8 cellular contexts compared by ENCODE assay signal in the genomic region with DNA sequence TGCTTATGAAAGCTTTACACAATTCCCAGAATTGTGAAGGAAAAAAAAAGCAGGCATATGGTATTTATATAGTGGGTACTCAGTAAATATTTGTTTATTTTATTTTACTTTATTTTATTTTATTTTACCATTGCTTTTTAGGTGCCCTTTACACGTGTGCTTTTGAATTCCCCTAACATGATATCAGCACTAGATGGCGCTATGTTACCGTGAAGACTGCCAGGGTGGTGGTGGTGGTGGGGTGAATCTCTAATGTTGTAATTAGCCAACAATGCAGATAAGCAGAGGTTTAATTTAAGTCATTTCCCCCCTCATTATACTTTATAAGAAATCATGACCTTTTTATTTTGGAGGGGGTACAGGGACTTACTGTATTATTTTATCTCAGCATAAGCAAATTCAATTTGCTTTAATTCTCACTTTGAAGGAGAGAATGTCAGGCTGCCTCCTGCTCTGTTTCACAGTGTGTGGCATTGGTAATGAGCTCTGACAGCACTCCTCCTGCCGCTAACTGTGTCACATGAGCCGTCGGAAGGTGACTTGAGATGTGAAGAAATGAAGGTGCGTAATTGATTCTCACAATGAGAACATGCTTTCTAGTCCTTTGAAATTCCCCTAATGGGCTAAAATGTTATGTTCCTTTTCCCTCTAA.
DNase-seq lines count a peak whose midpoint lies in the region; ATAC-seq and TF ChIP-seq lines count a peak whose summit lies in the region.

No MANE protein-coding gene starts in this region.

- H3K27ac Mint-ChIP-seq in CD4-positive, alpha-beta T cell = no peak overlapping the region
- H3K27ac Mint-ChIP-seq in mesothelial cell of epicardium = no peak overlapping the region

- CTCF ChIA-PET in CD4-positive, alpha-beta T cell (lab: Charles Lee) = no interaction called here
- CTCF ChIA-PET in Panc1 (lab: Charles Lee) = interaction anchor here (1.6 to 1.7 kb wide), 2 partner anchors 768 to 773 kb away, joined by 4 read pairs; no protein-coding TSS in a partner anchor

- no peaks in the 10 kb centered on the region for H3K9me3 Mint-ChIP-seq in CD4-positive, alpha-beta T cell
- peaks cover 6% of the 10 kb centered on the region for H3K9me3 Mint-ChIP-seq in mesothelial cell of epicardium

- no peaks in the 10 kb centered on the region for H3K27me3 ChIP-seq in CD4-positive, alpha-beta T cell (ENCODE audit: control insufficient read depth, insufficient read depth, low read length)
- peaks cover 3% of the 10 kb centered on the region; the same call in 1 of the 2 replicates for H3K27me3 ChIP-seq in Panc1 (ENCODE audit: control insufficient read depth, insufficient read depth, low read length)
- no peaks in the 10 kb centered on the region for H3K27me3 ChIP-seq in dorsolateral prefrontal cortex

- in situ Hi-C loops in Panc1 (cut with HindIII; ENCODE audit: low pct_unique_long_range_greater_than_20kb, low sequenced_read_pairs) = no loop called here

- BruUV-seq in Panc1 (replicated peaks; lab: Mats Ljungman, UMichigan) = no TSS peak

- H3K4me3 ChIP-seq in Panc1 (ENCODE audit: low read depth in 2 of 2, low read length in 2 of 2) = no peak overlapping the region
- H3K4me3 ChIP-seq in dorsolateral prefrontal cortex = no peak overlapping the region

- H3K36me3 ChIP-seq in Panc1 (ENCODE audit: control insufficient read depth, insufficient read depth, low read length) = no peaks in the 10 kb centered on the region

- DNase-seq in CD4-positive, alpha-beta T cell = no peak
- peak; percentile 18 for DNase-seq in Panc1 (ENCODE audit: low read depth, low spot score)
- DNase-seq in dorsolateral prefrontal cortex = peak in 5 of 10 donors; percentile 36 to 45 (median 41)
- peak in 1 of 2 experiments; percentile 54 for DNase-seq in mesothelial cell of epicardium (ENCODE audit: low spot score in 2 of 2, unreplicated experiment in 2 of 2)
- DNase-seq in omental fat pad (ENCODE audit: low spot score) = no peak

- H3K27ac ChIP-seq in CD4-positive, alpha-beta T cell (ENCODE audit: low read depth, low read length) = no peak overlapping the region
- H3K27ac ChIP-seq in Panc1 (ENCODE audit: low read length) = no peak overlapping the region
- no peak overlapping the region for H3K27ac ChIP-seq in dorsolateral prefrontal cortex

- H3K4me1 Mint-ChIP-seq in CD4-positive, alpha-beta T cell (ENCODE audit: low read depth) = no peaks in the 10 kb centered on the region
- H3K4me1 Mint-ChIP-seq in mesothelial cell of epicardium = peaks cover 24% of the 10 kb centered on the region

- H3K4me3 Mint-ChIP-seq in CD4-positive, alpha-beta T cell = no peak overlapping the region
- H3K4me3 Mint-ChIP-seq in mesothelial cell of epicardium = no peak overlapping the region

- intact Hi-C loops in CD4-positive, alpha-beta T cell (cut with DNase I, micrococcal nuclease) = loop anchor here (2.0 to 10.0 kb wide), 2 partner anchors 1566 to 1568 kb away; no protein-coding TSS in a partner anchor
- intact Hi-C loops in Panc1 (cut with micrococcal nuclease; ENCODE audit: unreplicated experiment) = loop anchor here (1.0 kb wide), 2 partner anchors 771 to 1390 kb away; no protein-coding TSS in a partner anchor
- intact Hi-C loops in dorsolateral prefrontal cortex (cut with DNase I) = loop anchor here (5.0 to 10.0 kb wide), 3 partner anchors 766 to 1106 kb away; no protein-coding TSS in a partner anchor

- POLR2A ChIA-PET in CD4-positive, alpha-beta T cell (lab: Charles Lee) = no interaction called here
- POLR2A ChIA-PET in Panc1 (lab: Charles Lee) = no interaction called here

- H3K4me1 ChIP-seq in Panc1 (ENCODE audit: control insufficient read depth, insufficient read depth, low read length) = no peaks in the 10 kb centered on the region

- no peaks in the 10 kb centered on the region for H3K9me3 ChIP-seq in CD4-positive, alpha-beta T cell (ENCODE audit: control insufficient read depth, low read length)
- H3K9me3 ChIP-seq in Panc1 (ENCODE audit: control insufficient read depth, insufficient read depth, low read depth, low read length) = no peaks in the 10 kb centered on the region

- TF ChIP-seq CTCF in CD4-positive, alpha-beta T cell (IDR thresholded peaks at IDR 0.05) = peak; percentile 9
- TF ChIP-seq CTCF in Panc1 (IDR thresholded peaks at IDR 0.05) (peak; percentile 72), dorsolateral prefrontal cortex (IDR thresholded peaks at IDR 0.05 in 54 of 56, conservative IDR thresholded peaks at IDR 0.05 in 2 of 56; ENCODE audit: low read depth in 1 of 56, partially characterized antibody in 56 of 56) (peak; percentile 46 to 89 (median 76)), mesothelial cell of epicardium (IDR thresholded peaks at IDR 0.05; ENCODE audit: unreplicated experiment) (peak; percentile 82), omental fat pad (IDR thresholded peaks at IDR 0.05) (no peak)

- H3K36me3 Mint-ChIP-seq in CD4-positive, alpha-beta T cell (ENCODE audit: low read depth) = no peaks in the 10 kb centered on the region
- peaks cover 2% of the 10 kb centered on the region for H3K36me3 Mint-ChIP-seq in mesothelial cell of epicardium

- ATAC-seq in CD4-positive, alpha-beta T cell (ENCODE audit: poor library complexity) = no peak
- ATAC-seq in GM18511 (IDR thresholded peaks at IDR 0.05; ENCODE audit: unreplicated experiment) (peak; percentile 70), HG03469 (IDR thresholded peaks at IDR 0.05; ENCODE audit: unreplicated experiment) (peak; percentile 47), Panc1 (peak; percentile 88), GM19324 (IDR thresholded peaks at IDR 0.05; ENCODE audit: low FRiP score, unreplicated experiment) (no peak), omental fat pad (ENCODE audit: low FRiP score) (no peak)

- H3K27me3 Mint-ChIP-seq in CD4-positive, alpha-beta T cell = peaks cover 11% of the 10 kb centered on the region
- no peaks in the 10 kb centered on the region for H3K27me3 Mint-ChIP-seq in mesothelial cell of epicardium (ENCODE audit: low read depth)

Comparison
In these comparisons a context has a peak if more than half of its experiments do, and no peak if none do; other contexts are left out.
1. ATAC-seq: peak in GM18511 (single experiment), HG03469 (single experiment) and Panc1 (single experiment); none in CD4-positive, alpha-beta T cell (single experiment), GM19324 (single experiment) and omental fat pad (single experiment).
2. CTCF ChIP-seq: peak in CD4-positive, alpha-beta T cell (single experiment), Panc1 (single experiment), dorsolateral prefrontal cortex (56 of 56) and mesothelial cell of epicardium (single experiment); none in omental fat pad (0 of 3).